Comparison of ENCODE assay signal across 20 cellular contexts in genomic region chr17:82118815-82119380, GRCh38. TPM values are rescaled to one million over a fixed set of nuclear protein-coding genes. Genes with fewer than 3 reads are reported as not detected.
DNase-seq lines count a peak whose midpoint lies in the region; ATAC-seq and TF ChIP-seq lines count a peak whose summit lies in the region.
"Had no signal": no experiment of that assay in that cellular context is flagged by ENCODE, and none has a peak within 500 bp of the region (broad histone marks: within the 10 kb centered on the region; RNA-seq: fewer than 3 reads in every experiment).

No MANE protein-coding gene starts in this region.

- H3K4me2 ChIP-seq in BLaER1: peak overlapping the region; percentile 47

- POLR2A ChIA-PET in RWPE1 (lab: Yijun Ruan, JAX; ENCODE audit: low non-redundant PET): no interaction called here
- POLR2A ChIA-PET in activated CD8-positive, alpha-beta T cell treated with anti-CD3 and anti-CD28 coated beads, Interleukin-2, amount 10 ng/mL, durations not matched to agents 7 days and 5 days (lab: Charles Lee): no interaction called here
- POLR2A ChIA-PET in activated CD4-positive, alpha-beta T cell treated with anti-CD3 and anti-CD28 coated beads, Interleukin-2, amount 10 ng/mL, durations not matched to agents 7 days and 5 days (lab: Charles Lee): no interaction called here

- H3K4me3 ChIP-seq in BLaER1 (no peak overlapping the region), mucosa of stomach (ENCODE audit: low read length) (peak overlapping the region; percentile 46)
- H3K4me3 ChIP-seq: heart left ventricle, Peyer's patch, right atrium auricular region, thyroid gland had no signal

- H3K4me3 Mint-ChIP-seq in activated CD8-positive, alpha-beta T cell treated with anti-CD3 and anti-CD28 coated beads, Interleukin-2, amount 10 ng/mL, durations not matched to agents 7 days and 5 days: no peak overlapping the region
- no peak overlapping the region for H3K4me3 Mint-ChIP-seq in activated CD4-positive, alpha-beta T cell treated with anti-CD3 and anti-CD28 coated beads, Interleukin-2, amount 10 ng/mL, durations not matched to agents 7 days and 5 days
- H3K4me3 Mint-ChIP-seq: central memory CD8-positive, alpha-beta T cell had no signal

- CTCF ChIA-PET in RWPE1 (lab: Yijun Ruan, JAX): no interaction called here
- CTCF ChIA-PET in activated CD8-positive, alpha-beta T cell treated with anti-CD3 and anti-CD28 coated beads, Interleukin-2, amount 10 ng/mL, durations not matched to agents 7 days and 5 days (lab: Charles Lee): interaction anchor here (1.2 kb wide), 1 partner anchor 13 kb away, joined by 4 read pairs; no protein-coding TSS in a partner anchor
- CTCF ChIA-PET in activated CD4-positive, alpha-beta T cell treated with anti-CD3 and anti-CD28 coated beads, Interleukin-2, amount 10 ng/mL, durations not matched to agents 7 days and 5 days (lab: Charles Lee): interaction anchor here (1.0 to 4.1 kb wide), 3 partner anchors 9 to 88 kb away, joined by 4 to 22 read pairs (median 5); no protein-coding TSS in a partner anchor

- H3K9me3 ChIP-seq in BLaER1 (no peaks in the 10 kb centered on the region), mucosa of stomach (ENCODE audit: control insufficient read depth, low read length) (no peaks in the 10 kb centered on the region)
- H3K9me3 ChIP-seq: heart left ventricle, Peyer's patch, right atrium auricular region, thyroid gland had no signal

- H3K27me3 ChIP-seq in BLaER1 (no peaks in the 10 kb centered on the region), mucosa of stomach (ENCODE audit: control insufficient read depth, insufficient read depth, low read length) (no peaks in the 10 kb centered on the region)
- H3K27me3 ChIP-seq: heart left ventricle, Peyer's patch, right atrium auricular region, thyroid gland had no signal

- no peak for ATAC-seq in HG03097 (IDR thresholded peaks at IDR 0.05; ENCODE audit: low FRiP score, unreplicated experiment)
- ATAC-seq in activated CD8-positive, alpha-beta T cell treated with anti-CD3 and anti-CD28 coated beads, Interleukin-2, amount 10 ng/mL, durations not matched to agents 7 days and 5 days: no peak
- ATAC-seq: heart left ventricle had no signal

- peaks cover 44% of the 10 kb centered on the region for H3K4me1 ChIP-seq in BLaER1
- H3K4me1 ChIP-seq in mucosa of stomach (ENCODE audit: control insufficient read depth, insufficient read depth, low read length): peaks cover 8% of the 10 kb centered on the region
- H3K4me1 ChIP-seq: heart left ventricle, Peyer's patch, right atrium auricular region had no signal

- H3K36me3 ChIP-seq in BLaER1: no peaks in the 10 kb centered on the region
- no peaks in the 10 kb centered on the region for H3K36me3 ChIP-seq in mucosa of stomach (ENCODE audit: control insufficient read depth, insufficient read depth, low read length)
- H3K36me3 ChIP-seq: right atrium auricular region, thyroid gland had no signal

- H3K27ac Mint-ChIP-seq in activated CD8-positive, alpha-beta T cell treated with anti-CD3 and anti-CD28 coated beads, Interleukin-2, amount 10 ng/mL, durations not matched to agents 7 days and 5 days: no peak overlapping the region
- no peak overlapping the region for H3K27ac Mint-ChIP-seq in activated CD4-positive, alpha-beta T cell treated with anti-CD3 and anti-CD28 coated beads, Interleukin-2, amount 10 ng/mL, durations not matched to agents 7 days and 5 days

- no peaks in the 10 kb centered on the region for H3K9me3 Mint-ChIP-seq in activated CD8-positive, alpha-beta T cell treated with anti-CD3 and anti-CD28 coated beads, Interleukin-2, amount 10 ng/mL, durations not matched to agents 7 days and 5 days (ENCODE audit: insufficient read depth)
- H3K9me3 Mint-ChIP-seq in activated CD4-positive, alpha-beta T cell treated with anti-CD3 and anti-CD28 coated beads, Interleukin-2, amount 10 ng/mL, durations not matched to agents 7 days and 5 days: no peaks in the 10 kb centered on the region
- H3K9me3 Mint-ChIP-seq: activated naive CD4-positive, alpha-beta T cell treated with anti-CD3 and anti-CD28 coated beads, Interleukin-2, amount 50 U/mL, for 72 hours; central memory CD8-positive, alpha-beta T cell had no signal

- peaks cover 38% of the 10 kb centered on the region for H3K4me1 Mint-ChIP-seq in activated CD8-positive, alpha-beta T cell treated with anti-CD3 and anti-CD28 coated beads, Interleukin-2, amount 10 ng/mL, durations not matched to agents 7 days and 5 days (ENCODE audit: low read depth)
- peaks cover 37% of the 10 kb centered on the region for H3K4me1 Mint-ChIP-seq in activated CD4-positive, alpha-beta T cell treated with anti-CD3 and anti-CD28 coated beads, Interleukin-2, amount 10 ng/mL, durations not matched to agents 7 days and 5 days

- H3K27ac ChIP-seq in BLaER1 (no peak overlapping the region), RWPE1 (peak overlapping the region; percentile 19)
- H3K27ac ChIP-seq: heart left ventricle, Peyer's patch, right atrium auricular region had no signal

- no peak for DNase-seq in RWPE1 (ENCODE audit: low spot score)
- peak; percentile 65 for DNase-seq in epidermal melanocyte (ENCODE audit: insufficient read length, low spot score)
- DNase-seq in activated CD8-positive, alpha-beta T cell treated with anti-CD3 and anti-CD28 coated beads, Interleukin-2, amount 10 ng/mL, durations not matched to agents 7 days and 5 days: no peak
- DNase-seq in occipital lobe (lab: John Stamatoyannopoulos, UW): no peak
- no peak for DNase-seq in activated CD4-positive, alpha-beta T cell treated with anti-CD3 and anti-CD28 coated beads, Interleukin-2, amount 10 ng/mL, durations not matched to agents 7 days and 5 days
- DNase-seq: activated CD4-positive, CD25-positive, alpha-beta regulatory T cell treated with anti-CD3 and anti-CD28 coated beads, Interleukin-2, amount 50 U/mL, for 72 hours; activated CD8-positive, alpha-beta memory T cell treated with anti-CD3 and anti-CD28 coated beads, Interleukin-2, amount 50 U/mL, for 48 hours; Calu3; heart left ventricle; NCI-H2029 treated with DMSO at 0.1 percent for 48 hours; NCI-H526; Peyer's patch; stimulated activated CD4-positive, alpha-beta T cell treated with anti-CD3 and anti-CD28 coated beads, Interleukin-2, amount 100 ng/mL, for 24 hours; thyroid gland had no signal

- peaks cover 12% of the 10 kb centered on the region for H3K36me3 Mint-ChIP-seq in activated CD8-positive, alpha-beta T cell treated with anti-CD3 and anti-CD28 coated beads, Interleukin-2, amount 10 ng/mL, durations not matched to agents 7 days and 5 days (ENCODE audit: low read depth)
- peaks cover 6% of the 10 kb centered on the region for H3K36me3 Mint-ChIP-seq in activated CD4-positive, alpha-beta T cell treated with anti-CD3 and anti-CD28 coated beads, Interleukin-2, amount 10 ng/mL, durations not matched to agents 7 days and 5 days (ENCODE audit: low read depth)
- H3K36me3 Mint-ChIP-seq: activated naive CD4-positive, alpha-beta T cell treated with anti-CD3 and anti-CD28 coated beads, Interleukin-2, amount 50 U/mL, for 72 hours had no signal

- H3K9ac ChIP-seq in BLaER1 (no peak overlapping the region), mucosa of stomach (ENCODE audit: low read length) (peak overlapping the region; percentile 34)

- no peak for TF ChIP-seq CTCF in RWPE1 (conservative IDR thresholded peaks at IDR 0.05; ENCODE audit: low read depth)

- no peaks in the 10 kb centered on the region for H4K20me1 ChIP-seq in BLaER1

- H3K27me3 Mint-ChIP-seq in activated CD8-positive, alpha-beta T cell treated with anti-CD3 and anti-CD28 coated beads, Interleukin-2, amount 10 ng/mL, durations not matched to agents 7 days and 5 days (ENCODE audit: low read depth): no peaks in the 10 kb centered on the region
- no peaks in the 10 kb centered on the region for H3K27me3 Mint-ChIP-seq in activated CD4-positive, alpha-beta T cell treated with anti-CD3 and anti-CD28 coated beads, Interleukin-2, amount 10 ng/mL, durations not matched to agents 7 days and 5 days
- H3K27me3 Mint-ChIP-seq: central memory CD8-positive, alpha-beta T cell had no signal

RNA-seq across cellular contexts. Expression of gene FASN, which starts 20.9 kb away (rescaled TPM):
- total RNA-seq in activated CD8-positive, alpha-beta T cell treated with anti-CD3 and anti-CD28 coated beads, Interleukin-2, amount 10 ng/mL, durations not matched to agents 7 days and 5 days: 100 to 1,000 TPM; 255 to 261 TPM
- 84.1 TPM for total RNA-seq in occipital lobe
- total RNA-seq in activated CD4-positive, alpha-beta T cell treated with anti-CD3 and anti-CD28 coated beads, Interleukin-2, amount 10 ng/mL, durations not matched to agents 7 days and 5 days: 100 to 1,000 TPM; 138 to 139 TPM

RNA-seq across cellular contexts. Expression of gene DUS1L, which starts 53.3 kb away (rescaled TPM):
- 100 to 1,000 TPM; 126 to 127 TPM for total RNA-seq in activated CD8-positive, alpha-beta T cell treated with anti-CD3 and anti-CD28 coated beads, Interleukin-2, amount 10 ng/mL, durations not matched to agents 7 days and 5 days
- total RNA-seq in occipital lobe: 21.4 TPM
- 100 to 1,000 TPM; 113 to 127 TPM for total RNA-seq in activated CD4-positive, alpha-beta T cell treated with anti-CD3 and anti-CD28 coated beads, Interleukin-2, amount 10 ng/mL, durations not matched to agents 7 days and 5 days
